In the genomic region with DNA sequence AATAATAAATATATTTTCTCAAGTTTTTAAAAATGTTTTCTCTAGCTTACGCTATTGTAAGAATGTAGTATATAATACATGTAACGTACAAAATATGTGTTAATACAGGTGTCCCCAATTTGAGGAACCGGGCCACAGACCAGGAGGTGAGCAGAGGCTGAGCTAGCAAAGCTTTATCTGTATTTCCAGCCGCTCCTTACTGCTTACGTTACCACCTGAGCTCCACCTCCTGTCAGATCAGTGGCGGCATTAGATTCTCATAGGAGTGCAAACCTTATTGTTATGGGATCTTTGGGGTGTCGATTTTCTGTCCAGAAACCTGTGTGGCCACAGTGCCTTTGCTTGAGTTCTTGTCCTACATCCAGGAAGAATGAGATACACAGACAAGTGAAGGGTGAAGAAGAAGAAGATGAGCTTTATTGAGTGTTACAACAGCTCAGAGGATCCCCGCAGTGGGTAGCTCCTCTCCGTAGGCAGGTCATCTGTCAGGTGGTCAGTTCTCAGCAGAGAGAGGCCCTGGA, we compare ENCODE assay signal across 1 cellular context.
TF ChIP-seq lines count a peak whose summit lies in the region.

No MANE protein-coding gene starts in this region.

TF ChIP-seq in K562, 482 proteins besides CTCF, POLR2A, EP300 and RAD21 (continued from another document):
- TF ChIP-seq TARDBP (IDR thresholded peaks at IDR 0.05) (no peak), TBP (optimal IDR thresholded peaks at IDR 0.05; ENCODE audit: low read depth, low read length) (no peak), SAFB (IDR thresholded peaks at IDR 0.05; ENCODE audit: borderline replicate concordance, low read depth, low read length) (no peak)
TF ChIP-seq in K562: peak in this region for 8.
